In the genomic region with DNA sequence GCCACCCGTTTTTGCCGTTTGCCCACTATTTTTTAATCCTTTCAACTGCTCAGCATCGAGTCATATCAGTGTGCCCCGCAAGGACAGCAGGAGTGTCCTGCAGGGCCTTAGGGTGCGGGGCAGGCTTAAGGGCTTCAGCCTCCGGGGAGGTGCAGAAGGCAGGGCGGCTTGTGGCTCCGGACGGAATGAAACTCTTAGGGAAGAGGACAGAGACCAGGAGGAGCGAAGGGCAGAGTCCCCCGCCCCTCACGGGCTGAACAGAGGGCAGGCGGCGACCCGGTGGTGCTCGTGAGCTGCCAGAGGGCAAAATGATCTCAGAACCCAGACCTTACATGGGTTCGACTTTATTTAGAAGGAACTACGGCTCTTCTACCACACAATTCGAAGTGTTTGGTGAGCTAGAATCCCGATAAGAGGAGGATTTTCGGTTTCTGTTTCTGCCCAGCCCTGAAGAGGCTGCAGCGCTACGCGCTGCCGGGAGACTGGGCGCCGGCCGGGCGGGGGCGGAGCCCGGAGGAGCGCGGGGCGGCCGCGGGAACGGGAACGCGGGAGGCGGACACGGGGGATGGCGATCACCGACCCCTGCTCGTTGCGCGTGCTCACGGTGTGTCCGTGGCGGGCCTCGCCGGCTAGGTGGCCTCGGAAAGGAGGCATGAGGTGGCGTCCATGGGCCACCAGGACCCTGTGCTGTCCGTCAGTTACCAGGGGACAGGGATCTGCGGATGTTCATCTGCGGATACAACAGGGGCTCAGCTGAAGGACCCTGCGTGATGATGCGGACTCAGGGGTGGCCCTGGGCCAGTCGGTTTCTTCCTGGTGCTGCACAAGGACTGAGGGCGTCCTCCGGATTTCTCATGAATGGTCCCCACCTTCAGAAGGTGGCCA, we compare ENCODE assay signal across 8 cellular contexts. TPM values are rescaled to one million over a fixed set of nuclear protein-coding genes. Genes with fewer than 3 reads are reported as not detected.
DNase-seq lines count a peak whose midpoint lies in the region; ATAC-seq and TF ChIP-seq lines count a peak whose summit lies in the region.

No MANE protein-coding gene starts in this region.

- H3K4me3 ChIP-seq in iPS-15b (ENCODE audit: low read depth, low read length) (peak overlapping the region; percentile 77), skeletal muscle cell (ENCODE audit: low read depth, low read length) (peak overlapping the region; percentile 59)

- H3K4me1 Mint-ChIP-seq in T-helper 2 cell treated with Interferon-gamma antibody and Interleukin-4, amounts not matched to agents 5 μg/mL and 100 μg/mL, for 36 hours (ENCODE audit: low read depth): peaks cover 69% of the 10 kb centered on the region
- peaks cover 9% of the 10 kb centered on the region for H3K4me1 Mint-ChIP-seq in brain

- H3K27ac ChIP-seq in KOPT-K1 (ENCODE audit: low read depth, low read length, poor library complexity, severe bottlenecking): peak overlapping the region; percentile 87

- H3K27ac Mint-ChIP-seq in T-helper 2 cell treated with Interferon-gamma antibody and Interleukin-4, amounts not matched to agents 5 μg/mL and 100 μg/mL, for 36 hours: peak overlapping the region; percentile 99
- H3K27ac Mint-ChIP-seq in brain: peak overlapping the region; percentile 47 to 95 (median 78)

- H3K9me3 Mint-ChIP-seq in T-helper 2 cell treated with Interferon-gamma antibody and Interleukin-4, amounts not matched to agents 5 μg/mL and 100 μg/mL, for 36 hours: no peaks in the 10 kb centered on the region
- peaks cover 0 to 2% (median 0%) of the 10 kb centered on the region in 5 experiments for H3K9me3 Mint-ChIP-seq in brain

- CTCF ChIA-PET in GM10248 (lab: Yijun Ruan, JAX): interaction anchor here (0.7 to 0.8 kb wide), 2 partner anchors 192 to 199 kb away, joined by 3 read pairs; no protein-coding TSS in a partner anchor

- peak overlapping the region; percentile 99 for H3K4me3 Mint-ChIP-seq in T-helper 2 cell treated with Interferon-gamma antibody and Interleukin-4, amounts not matched to agents 5 μg/mL and 100 μg/mL, for 36 hours
- peak overlapping the region; percentile 82 to 95 (median 91) for H3K4me3 Mint-ChIP-seq in brain

- peaks cover 36% of the 10 kb centered on the region for H3K27me3 ChIP-seq in iPS-15b (ENCODE audit: control insufficient read depth, insufficient read depth, low read length)

- H3K27me3 Mint-ChIP-seq in T-helper 2 cell treated with Interferon-gamma antibody and Interleukin-4, amounts not matched to agents 5 μg/mL and 100 μg/mL, for 36 hours (ENCODE audit: low read depth): no peaks in the 10 kb centered on the region
- H3K27me3 Mint-ChIP-seq in brain: peaks cover 16% of the 10 kb centered on the region

- no peaks in the 10 kb centered on the region for H3K4me1 ChIP-seq in iPS-15b (ENCODE audit: control insufficient read depth, insufficient read depth, low read length)

- H3K9me3 ChIP-seq in KOPT-K1 (ENCODE audit: insufficient read depth, low read length, poor library complexity, severe bottlenecking): no peaks in the 10 kb centered on the region
- no peaks in the 10 kb centered on the region for H3K9me3 ChIP-seq in iPS-15b (ENCODE audit: control insufficient read depth, insufficient read depth, low read length)

- TF ChIP-seq CTCF in GM10248 (IDR thresholded peaks at IDR 0.05; ENCODE audit: control extremely low read depth, extremely low read depth, low read depth, missing control alignments) (no peak), brain (conservative IDR thresholded peaks at IDR 0.05) (no peak)

- peak; percentile 83 for DNase-seq in GM10248 (ENCODE audit: extremely low spot score)
- DNase-seq in T-helper 2 cell treated with Interferon-gamma antibody and Interleukin-4, amounts not matched to agents 5 μg/mL and 100 μg/mL, for 36 hours (ENCODE audit: low spot score): peak; percentile 71
- DNase-seq in skeletal muscle cell (ENCODE audit: low read depth): no peak
- DNase-seq in NCI-H1694 (lab: John Stamatoyannopoulos, UW): no peak

- H3K36me3 ChIP-seq in KOPT-K1 (ENCODE audit: insufficient read depth, low read length): peaks cover under 1% of the 10 kb centered on the region; the same call in 1 of the 2 replicates
- no peaks in the 10 kb centered on the region for H3K36me3 ChIP-seq in iPS-15b (ENCODE audit: control insufficient read depth, insufficient read depth, low read length)

- POLR2A ChIA-PET in GM10248 (lab: Yijun Ruan, JAX): no interaction called here

- peak overlapping the region; percentile 65 for H3K9ac ChIP-seq in iPS-15b (ENCODE audit: low read depth, low read length)

- peaks cover 19% of the 10 kb centered on the region for H3K36me3 Mint-ChIP-seq in T-helper 2 cell treated with Interferon-gamma antibody and Interleukin-4, amounts not matched to agents 5 μg/mL and 100 μg/mL, for 36 hours (ENCODE audit: low read depth)
- no peaks in the 10 kb centered on the region for H3K36me3 Mint-ChIP-seq in brain

- ATAC-seq in GM21786 (IDR thresholded peaks at IDR 0.05; ENCODE audit: unreplicated experiment): peak; percentile 46

RNA-seq across cellular contexts. Expression of gene SP100, which starts 4.3 kb away (rescaled TPM):
- polyA plus RNA-seq in brain (ENCODE audit: insufficient read depth, low read depth, low replicate concordance): 3.1 TPM

Comparison
In these comparisons a context has a peak if more than half of its experiments do, and no peak if none do; other contexts are left out.
1. DNase-seq: peak in GM10248 (single experiment) and T-helper 2 cell treated with Interferon-gamma antibody and Interleukin-4, amounts not matched to agents 5 μg/mL and 100 μg/mL, for 36 hours (single experiment); none in skeletal muscle cell (single experiment) and NCI-H1694 (single experiment).